In genomic region chr1:15703562-15703961, GRCh38 we compare ENCODE assay signal across 9 cellular contexts. TPM values are rescaled to one million over a fixed set of nuclear protein-coding genes. Genes with fewer than 3 reads are reported as not detected.
DNase-seq lines count a peak whose midpoint lies in the region; ATAC-seq and TF ChIP-seq lines count a peak whose summit lies in the region.
"Had no signal": no experiment of that assay in that cellular context is flagged by ENCODE, and none has a peak within 500 bp of the region (broad histone marks: within the 10 kb centered on the region; RNA-seq: fewer than 3 reads in every experiment).

No MANE protein-coding gene starts in this region.

- DNase-seq in AG20443 (ENCODE audit: low spot score), result peak; percentile 96
- peak; percentile 83 to 92 (median 87) for DNase-seq in ovary

- H3K4me3 ChIP-seq in gastroesophageal sphincter (no peak overlapping the region), ovary (peak overlapping the region; percentile 11)

- peaks cover 4% of the 10 kb centered on the region for H3K4me1 Mint-ChIP-seq in activated T-helper 17 cell treated with anti-CD3 and anti-CD28 coated beads, Interleukin-2, amount 50 U/mL, for 72 hours

- H3K9me3 Mint-ChIP-seq in activated T-helper 17 cell treated with anti-CD3 and anti-CD28 coated beads, Interleukin-2, amount 50 U/mL, for 72 hours, result no peaks in the 10 kb centered on the region
- H3K9me3 Mint-ChIP-seq: central memory CD8-positive, alpha-beta T cell had no signal

- no peaks in the 10 kb centered on the region for H3K9me3 ChIP-seq in gastroesophageal sphincter
- H3K9me3 ChIP-seq in ovary, result no peaks in the 10 kb centered on the region

- H3K36me3 ChIP-seq in gastroesophageal sphincter, result peaks cover 0 to 10% of the 10 kb centered on the region in 2 donors
- H3K36me3 ChIP-seq in ovary, result no peaks in the 10 kb centered on the region

- 0 to 9% methylated on average over 5 to 9 of the region's 9 CpGs for WGBS in gastroesophageal sphincter (ENCODE audit: low coverage in 1 of 2), 2 donors
- 5 to 10% (median 7%) methylated on average over 9 of the region's 9 CpGs for WGBS in ovary, 3 donors

- intact Hi-C loops in ovary (cut with DNase I), result no loop called here

- no peak overlapping the region for H3K4me3 Mint-ChIP-seq in activated T-helper 17 cell treated with anti-CD3 and anti-CD28 coated beads, Interleukin-2, amount 50 U/mL, for 72 hours
- H3K4me3 Mint-ChIP-seq: central memory CD8-positive, alpha-beta T cell had no signal

- H3K27ac ChIP-seq in gastroesophageal sphincter (peak overlapping the region; percentile 57 to 92 (median 87)), ovary (peak overlapping the region; percentile 85 to 90)

- TF ChIP-seq POLR2A in gastroesophageal sphincter (IDR thresholded peaks at IDR 0.05) (peak in 1 of 2 donors; percentile 19), ovary (IDR thresholded peaks at IDR 0.05) (peak; percentile 71), GM18505 (IDR thresholded peaks at IDR 0.05; ENCODE audit: borderline replicate concordance, extremely low read depth, insufficient read depth, insufficient read length) (no peak)

- no peaks in the 10 kb centered on the region for H3K27me3 Mint-ChIP-seq in activated T-helper 17 cell treated with anti-CD3 and anti-CD28 coated beads, Interleukin-2, amount 50 U/mL, for 72 hours
- H3K27me3 Mint-ChIP-seq: central memory CD8-positive, alpha-beta T cell had no signal

- H3K4me1 ChIP-seq in gastroesophageal sphincter, result peaks cover 0 to 88% (median 39%) of the 10 kb centered on the region in 3 donors
- peaks cover 20% of the 10 kb centered on the region for H3K4me1 ChIP-seq in ovary (ENCODE audit: insufficient read depth)

- H3K27me3 ChIP-seq in gastroesophageal sphincter (no peaks in the 10 kb centered on the region), ovary (no peaks in the 10 kb centered on the region)

- no peak for ATAC-seq in activated T-helper 17 cell treated with anti-CD3 and anti-CD28 coated beads, Interleukin-2, amount 50 U/mL, for 72 hours (replicated peaks)
- peak; percentile 98 for ATAC-seq in gastroesophageal sphincter
- no peak for ATAC-seq in GM18867 (IDR thresholded peaks at IDR 0.05; ENCODE audit: unreplicated experiment)
- ATAC-seq in HG03196 (IDR thresholded peaks at IDR 0.05; ENCODE audit: unreplicated experiment), result no peak
- ATAC-seq in GM18505 (IDR thresholded peaks at IDR 0.05; ENCODE audit: unreplicated experiment), result no peak
- no peak for ATAC-seq in GM21576 (IDR thresholded peaks at IDR 0.05; ENCODE audit: unreplicated experiment)

- TF ChIP-seq EP300 in gastroesophageal sphincter (IDR thresholded peaks at IDR 0.05) (no peak), ovary (IDR thresholded peaks at IDR 0.05) (peak; percentile 88)

- H3K27ac Mint-ChIP-seq in activated T-helper 17 cell treated with anti-CD3 and anti-CD28 coated beads, Interleukin-2, amount 50 U/mL, for 72 hours, result peak overlapping the region; percentile 29

- TF ChIP-seq CTCF in gastroesophageal sphincter (IDR thresholded peaks at IDR 0.05), result no peak
- TF ChIP-seq CTCF in ovary (IDR thresholded peaks at IDR 0.05), result no peak

- H3K36me3 Mint-ChIP-seq in activated T-helper 17 cell treated with anti-CD3 and anti-CD28 coated beads, Interleukin-2, amount 50 U/mL, for 72 hours (ENCODE audit: low read depth), result peaks cover 25% of the 10 kb centered on the region

RNA-seq across cellular contexts. Expression of gene PLEKHM2, which starts 19.4 kb away (rescaled TPM):
- 10 to 100 TPM; 32.2 to 50.5 TPM for total RNA-seq in activated T-helper 17 cell treated with anti-CD3 and anti-CD28 coated beads, Interleukin-2, amount 50 U/mL, for 72 hours
- 10 to 100 TPM; 32.1 to 65.2 (median 41.8) TPM for total RNA-seq in gastroesophageal sphincter
- total RNA-seq in ovary, result 10 to 100 TPM; 26.5 to 81.8 (median 55.1) TPM
- 10 to 100 TPM; 22.1 to 45.0 TPM for polyA plus RNA-seq in ovary

RNA-seq across cellular contexts. Expression of gene SLC25A34, which starts 32.5 kb away (rescaled TPM):
- 1 to 10 TPM in 1 of 2 donors, under 1 TPM in 1; 0.90 to 1.6 TPM for total RNA-seq in activated T-helper 17 cell treated with anti-CD3 and anti-CD28 coated beads, Interleukin-2, amount 50 U/mL, for 72 hours
- total RNA-seq in gastroesophageal sphincter (1 to 10 TPM in 2 of 4 donors, under 1 TPM in 2; 0.10 to 2.0 (median 1.1) TPM), ovary (1 to 10 TPM; 1.1 to 2.5 (median 2.0) TPM)
- 1 to 10 TPM; 1.0 to 1.3 TPM for polyA plus RNA-seq in ovary

RNA-seq across cellular contexts. Expression of gene TMEM82, which starts 38.7 kb away (rescaled TPM):
- not detected for total RNA-seq in activated T-helper 17 cell treated with anti-CD3 and anti-CD28 coated beads, Interleukin-2, amount 50 U/mL, for 72 hours
- total RNA-seq in gastroesophageal sphincter, result not detected
- total RNA-seq in ovary, result not detected
- not detected for polyA plus RNA-seq in ovary

RNA-seq across cellular contexts. Expression of gene FBLIM1, which starts 55.0 kb away (rescaled TPM):
- total RNA-seq in activated T-helper 17 cell treated with anti-CD3 and anti-CD28 coated beads, Interleukin-2, amount 50 U/mL, for 72 hours, result not detected
- 100 to 1,000 TPM in 1 of 4 donors, 10 to 100 TPM in 3; 40.4 to 106 (median 47.0) TPM for total RNA-seq in gastroesophageal sphincter
- 100 to 1,000 TPM in 3 of 7 donors, 10 to 100 TPM in 4; 40.7 to 160 (median 70.8) TPM for total RNA-seq in ovary
- 10 to 100 TPM; 39.0 to 59.2 TPM for polyA plus RNA-seq in ovary
